2 cellular contexts compared by ENCODE assay signal in the genomic region with DNA sequence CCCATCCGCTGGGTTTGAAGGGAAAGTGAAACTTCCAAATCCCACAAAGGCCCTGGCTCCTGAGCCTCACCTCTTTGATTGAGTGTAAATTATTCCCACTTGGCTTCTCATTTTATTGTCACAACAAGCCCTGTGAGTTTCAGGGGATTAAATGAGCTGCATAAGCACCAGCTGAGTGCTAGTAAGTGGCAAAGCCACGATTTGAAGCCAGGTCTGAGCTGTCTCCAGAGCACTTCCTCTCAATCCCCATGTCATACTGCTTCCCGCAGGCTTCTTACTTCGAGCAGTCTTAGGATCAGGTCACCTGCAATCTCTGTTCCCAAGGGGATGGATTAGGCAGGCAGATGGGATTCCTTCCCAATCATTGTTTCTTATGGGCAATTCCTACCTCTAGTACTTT.
TF ChIP-seq lines count a peak whose summit lies in the region.

No MANE protein-coding gene starts in this region.

TF ChIP-seq in HepG2, 621 proteins besides CTCF, POLR2A, EP300 and RAD21:
- TF ChIP-seq ZNF317 (CRISPR knock-in tag; IDR thresholded peaks at IDR 0.05) (no peak), ZNF780A (CRISPR knock-in tag; IDR thresholded peaks at IDR 0.05) (no peak), RNF2 (conservative IDR thresholded peaks at IDR 0.05; ENCODE audit: low read depth) (no peak), MEIS1 (CRISPR knock-in tag; IDR thresholded peaks at IDR 0.05; ENCODE audit: borderline replicate concordance) (no peak), AGO1 (IDR thresholded peaks at IDR 0.05; ENCODE audit: low read depth, low read length, poor library complexity, severe bottlenecking) (no peak)

TF ChIP-seq in SK-N-SH, 30 proteins besides CTCF, POLR2A, EP300 and RAD21:
- TF ChIP-seq, protein P1, sequence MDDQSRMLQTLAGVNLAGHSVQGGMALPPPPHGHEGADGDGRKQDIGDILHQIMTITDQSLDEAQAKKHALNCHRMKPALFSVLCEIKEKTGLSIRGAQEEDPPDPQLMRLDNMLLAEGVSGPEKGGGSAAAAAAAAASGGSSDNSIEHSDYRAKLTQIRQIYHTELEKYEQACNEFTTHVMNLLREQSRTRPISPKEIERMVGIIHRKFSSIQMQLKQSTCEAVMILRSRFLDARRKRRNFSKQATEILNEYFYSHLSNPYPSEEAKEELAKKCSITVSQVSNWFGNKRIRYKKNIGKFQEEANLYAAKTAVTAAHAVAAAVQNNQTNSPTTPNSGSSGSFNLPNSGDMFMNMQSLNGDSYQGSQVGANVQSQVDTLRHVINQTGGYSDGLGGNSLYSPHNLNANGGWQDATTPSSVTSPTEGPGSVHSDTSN (IDR thresholded peaks at IDR 0.05): no peak
- no peak for TF ChIP-seq NRF1 (IDR thresholded peaks at IDR 0.05; ENCODE audit: low read depth, low read length)
- TF ChIP-seq YY1 (IDR thresholded peaks at IDR 0.05; ENCODE audit: low read depth): no peak
- TF ChIP-seq, protein P2, sequence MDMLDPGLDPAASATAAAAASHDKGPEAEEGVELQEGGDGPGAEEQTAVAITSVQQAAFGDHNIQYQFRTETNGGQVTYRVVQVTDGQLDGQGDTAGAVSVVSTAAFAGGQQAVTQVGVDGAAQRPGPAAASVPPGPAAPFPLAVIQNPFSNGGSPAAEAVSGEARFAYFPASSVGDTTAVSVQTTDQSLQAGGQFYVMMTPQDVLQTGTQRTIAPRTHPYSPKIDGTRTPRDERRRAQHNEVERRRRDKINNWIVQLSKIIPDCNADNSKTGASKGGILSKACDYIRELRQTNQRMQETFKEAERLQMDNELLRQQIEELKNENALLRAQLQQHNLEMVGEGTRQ (IDR thresholded peaks at IDR 0.05; ENCODE audit: borderline replicate concordance, low read depth, low read length): no peak
- TF ChIP-seq CHD2 (IDR thresholded peaks at IDR 0.05; ENCODE audit: low read length, partially characterized antibody): no peak
- TF ChIP-seq, protein P3, sequence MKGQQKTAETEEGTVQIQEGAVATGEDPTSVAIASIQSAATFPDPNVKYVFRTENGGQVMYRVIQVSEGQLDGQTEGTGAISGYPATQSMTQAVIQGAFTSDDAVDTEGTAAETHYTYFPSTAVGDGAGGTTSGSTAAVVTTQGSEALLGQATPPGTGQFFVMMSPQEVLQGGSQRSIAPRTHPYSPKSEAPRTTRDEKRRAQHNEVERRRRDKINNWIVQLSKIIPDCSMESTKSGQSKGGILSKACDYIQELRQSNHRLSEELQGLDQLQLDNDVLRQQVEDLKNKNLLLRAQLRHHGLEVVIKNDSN (IDR thresholded peaks at IDR 0.05; ENCODE audit: borderline replicate concordance, low read depth): no peak
- TF ChIP-seq FOXJ3 (CRISPR knock-in tag; IDR thresholded peaks at IDR 0.05): no peak
- TF ChIP-seq SMC3 (IDR thresholded peaks at IDR 0.05; ENCODE audit: low read depth, low read length): no peak
- no peak for TF ChIP-seq JUND (IDR thresholded peaks at IDR 0.05)
- no peak for TF ChIP-seq ELF1 (IDR thresholded peaks at IDR 0.05)
- no peak for TF ChIP-seq TAF1 (IDR thresholded peaks at IDR 0.05; ENCODE audit: borderline replicate concordance, low read depth, low read length)
- TF ChIP-seq, protein P4, sequence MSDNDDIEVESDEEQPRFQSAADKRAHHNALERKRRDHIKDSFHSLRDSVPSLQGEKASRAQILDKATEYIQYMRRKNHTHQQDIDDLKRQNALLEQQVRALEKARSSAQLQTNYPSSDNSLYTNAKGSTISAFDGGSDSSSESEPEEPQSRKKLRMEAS (IDR thresholded peaks at IDR 0.05; ENCODE audit: low read depth): no peak
- TF ChIP-seq, protein P5, sequence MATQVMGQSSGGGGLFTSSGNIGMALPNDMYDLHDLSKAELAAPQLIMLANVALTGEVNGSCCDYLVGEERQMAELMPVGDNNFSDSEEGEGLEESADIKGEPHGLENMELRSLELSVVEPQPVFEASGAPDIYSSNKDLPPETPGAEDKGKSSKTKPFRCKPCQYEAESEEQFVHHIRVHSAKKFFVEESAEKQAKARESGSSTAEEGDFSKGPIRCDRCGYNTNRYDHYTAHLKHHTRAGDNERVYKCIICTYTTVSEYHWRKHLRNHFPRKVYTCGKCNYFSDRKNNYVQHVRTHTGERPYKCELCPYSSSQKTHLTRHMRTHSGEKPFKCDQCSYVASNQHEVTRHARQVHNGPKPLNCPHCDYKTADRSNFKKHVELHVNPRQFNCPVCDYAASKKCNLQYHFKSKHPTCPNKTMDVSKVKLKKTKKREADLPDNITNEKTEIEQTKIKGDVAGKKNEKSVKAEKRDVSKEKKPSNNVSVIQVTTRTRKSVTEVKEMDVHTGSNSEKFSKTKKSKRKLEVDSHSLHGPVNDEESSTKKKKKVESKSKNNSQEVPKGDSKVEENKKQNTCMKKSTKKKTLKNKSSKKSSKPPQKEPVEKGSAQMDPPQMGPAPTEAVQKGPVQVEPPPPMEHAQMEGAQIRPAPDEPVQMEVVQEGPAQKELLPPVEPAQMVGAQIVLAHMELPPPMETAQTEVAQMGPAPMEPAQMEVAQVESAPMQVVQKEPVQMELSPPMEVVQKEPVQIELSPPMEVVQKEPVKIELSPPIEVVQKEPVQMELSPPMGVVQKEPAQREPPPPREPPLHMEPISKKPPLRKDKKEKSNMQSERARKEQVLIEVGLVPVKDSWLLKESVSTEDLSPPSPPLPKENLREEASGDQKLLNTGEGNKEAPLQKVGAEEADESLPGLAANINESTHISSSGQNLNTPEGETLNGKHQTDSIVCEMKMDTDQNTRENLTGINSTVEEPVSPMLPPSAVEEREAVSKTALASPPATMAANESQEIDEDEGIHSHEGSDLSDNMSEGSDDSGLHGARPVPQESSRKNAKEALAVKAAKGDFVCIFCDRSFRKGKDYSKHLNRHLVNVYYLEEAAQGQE (IDR thresholded peaks at IDR 0.05; ENCODE audit: low read depth, low read length): no peak
- no peak for TF ChIP-seq FOSL2 (IDR thresholded peaks at IDR 0.05; ENCODE audit: borderline replicate concordance, low read depth)
- TF ChIP-seq POLR2AphosphoS5 (IDR thresholded peaks at IDR 0.05; ENCODE audit: low read depth, low read length): no peak
- no peak for TF ChIP-seq RFX5 (IDR thresholded peaks at IDR 0.05; ENCODE audit: low read length)
- no peak for TF ChIP-seq RCOR1 (IDR thresholded peaks at IDR 0.05; ENCODE audit: low read length)
- no peak for TF ChIP-seq RXRA (IDR thresholded peaks at IDR 0.05; ENCODE audit: borderline replicate concordance, low read depth)
- TF ChIP-seq GATA2 (CRISPR knock-in tag; IDR thresholded peaks at IDR 0.05): no peak
TF ChIP-seq in SK-N-SH: peak in this region for 0.
